Comparison of ENCODE assay signal across 8 cellular contexts in genomic region chr15:61834076-61834697, GRCh38.
DNase-seq lines count a peak whose midpoint lies in the region; TF ChIP-seq lines count a peak whose summit lies in the region.

No MANE protein-coding gene starts in this region.

- no peak overlapping the region for H2BK12ac ChIP-seq in trophoblast cell (ENCODE audit: low read length)

- H3K9ac ChIP-seq in SK-N-MC (ENCODE audit: insufficient read length) (no peak overlapping the region), trophoblast cell (ENCODE audit: low read length) (no peak overlapping the region)

- no peak overlapping the region for H3K18ac ChIP-seq in trophoblast cell (ENCODE audit: low read length)

- no peak overlapping the region for H3K4me2 ChIP-seq in trophoblast cell (ENCODE audit: low read length)

- H3K36me3 ChIP-seq in SK-N-MC (ENCODE audit: insufficient read depth, low read length) (no peaks in the 10 kb centered on the region), trophoblast cell (ENCODE audit: control insufficient read depth in 1 of 2, insufficient read depth in 2 of 2, low read length in 2 of 2) (no peaks in the 10 kb centered on the region)

- WGBS in trophoblast cell (ENCODE audit: extremely low coverage, insufficient coverage, insufficient read length), result no CpG with 5 or more reads among the region's 16 CpGs

- no peak overlapping the region for H3K4me3 ChIP-seq in SK-N-MC
- H3K4me3 ChIP-seq in trophoblast cell (ENCODE audit: low read depth, low read length), result no peak overlapping the region

- no peak overlapping the region for H2AK5ac ChIP-seq in trophoblast cell (ENCODE audit: low read length)

- H3K27ac ChIP-seq in SK-N-MC (no peak overlapping the region), trophoblast cell (ENCODE audit: low read depth, low read length) (no peak overlapping the region)

- H3K36me3 Mint-ChIP-seq in type B pancreatic cell, result no peaks in the 10 kb centered on the region

- H4K12ac ChIP-seq in trophoblast cell (ENCODE audit: low read depth, low read length), result no peak overlapping the region

- peaks cover 13% of the 10 kb centered on the region for H3K27me3 Mint-ChIP-seq in type B pancreatic cell

- no peak overlapping the region for H3K14ac ChIP-seq in trophoblast cell (ENCODE audit: low read length)

- no peaks in the 10 kb centered on the region for H3K79me2 ChIP-seq in trophoblast cell (ENCODE audit: control insufficient read depth, insufficient read depth, low read length, poor library complexity)

- no peak overlapping the region for H3K4me3 Mint-ChIP-seq in type B pancreatic cell

- TF ChIP-seq CTCF in type B pancreatic cell (conservative IDR thresholded peaks at IDR 0.05), result peak; percentile 96

- no peaks in the 10 kb centered on the region for H3K9me3 Mint-ChIP-seq in type B pancreatic cell

- no peak overlapping the region for H4K91ac ChIP-seq in trophoblast cell (ENCODE audit: low read depth, low read length)

- peaks cover 0 to 2% of the 10 kb centered on the region in 2 experiments for H3K4me1 ChIP-seq in trophoblast cell (ENCODE audit: control insufficient read depth in 1 of 2, insufficient read depth in 2 of 2, low read length in 2 of 2)

- H2BK120ac ChIP-seq in trophoblast cell (ENCODE audit: insufficient read depth, low read length, poor library complexity), result no peak overlapping the region

- no peak overlapping the region for H2BK5ac ChIP-seq in trophoblast cell (ENCODE audit: low read depth, low read length, poor library complexity)

- no peaks in the 10 kb centered on the region for H3K27me3 ChIP-seq in trophoblast cell (ENCODE audit: insufficient read depth, low read length)

- H3K79me1 ChIP-seq in trophoblast cell (ENCODE audit: low read length), result no peaks in the 10 kb centered on the region

- no peak overlapping the region for H2AFZ ChIP-seq in trophoblast cell (ENCODE audit: insufficient read depth, low read length, poor library complexity)

- H3K23ac ChIP-seq in trophoblast cell (ENCODE audit: low read length), result no peak overlapping the region

- H3K9me3 ChIP-seq in SK-N-MC (ENCODE audit: low read depth, low read length) (no peaks in the 10 kb centered on the region), trophoblast cell (ENCODE audit: insufficient read depth, low read depth, low read length) (no peaks in the 10 kb centered on the region)

- DNase-seq in AG08396 (ENCODE audit: low spot score) (peak; percentile 77), GM19238 (ENCODE audit: insufficient read length, low spot score) (peak; percentile 40), MV-4-11 (lab: John Stamatoyannopoulos, UW) (peak; percentile 44), SK-N-MC (ENCODE audit: low read depth, low spot score) (peak; percentile 80), globus pallidus (ENCODE audit: low spot score) (peak; percentile 67), trophoblast cell (peak; percentile 66 to 92), type B pancreatic cell (ENCODE audit: extremely low spot score, unreplicated experiment) (peak; percentile 86)
- DNase-seq in activated naive CD4-positive, alpha-beta T cell (lab: John Stamatoyannopoulos, UW), result peak; percentile 51 to 65 (median 58)

- H3K4me1 Mint-ChIP-seq in type B pancreatic cell (ENCODE audit: unreplicated experiment), result no peaks in the 10 kb centered on the region

- H3K4ac ChIP-seq in trophoblast cell (ENCODE audit: low read depth, low read length), result no peak overlapping the region

- no peak overlapping the region for H4K8ac ChIP-seq in trophoblast cell (ENCODE audit: low read depth, low read length)

- no peak overlapping the region for H3K27ac Mint-ChIP-seq in type B pancreatic cell
